8 cellular contexts compared by ENCODE assay signal in the genomic region with DNA sequence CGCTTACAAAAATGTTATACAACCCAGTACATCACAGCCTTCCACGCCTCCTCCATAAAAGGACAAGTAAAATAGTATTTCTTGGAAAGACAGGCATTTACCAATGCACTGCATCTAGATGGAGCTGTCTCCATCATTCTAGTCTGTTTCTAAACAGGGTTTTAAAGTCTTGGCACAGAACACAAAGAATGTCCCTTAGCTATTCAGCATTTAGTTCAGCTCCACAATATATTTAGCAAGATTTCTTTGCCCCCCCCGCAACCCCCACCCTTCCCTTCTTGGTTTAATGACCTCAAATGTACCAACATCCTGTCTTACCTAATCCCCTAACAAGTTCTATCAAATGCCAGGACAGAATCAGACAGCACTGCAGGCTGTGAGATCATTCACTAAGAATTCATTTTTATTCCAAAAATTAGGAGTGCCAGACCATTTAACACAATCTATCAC.
DNase-seq lines count a peak whose midpoint lies in the region; ATAC-seq and TF ChIP-seq lines count a peak whose summit lies in the region.

No MANE protein-coding gene starts in this region.

- intact Hi-C loops in esophagus squamous epithelium (cut with DNase I), result loop anchor here (10.0 kb wide), 1 partner anchor 197 kb away; the partner anchor contains the start of gene BACH2

- H3K4me3 ChIP-seq in esophagus squamous epithelium, result no peak overlapping the region

- 6 to 18% methylated on average over 3 of the region's 3 CpGs for WGBS in esophagus squamous epithelium, 2 donors

- no peaks in the 10 kb centered on the region for H3K9me3 ChIP-seq in esophagus squamous epithelium

- peak; percentile 93 for ATAC-seq in omental fat pad (ENCODE audit: low FRiP score)
- ATAC-seq in GM19035 (IDR thresholded peaks at IDR 0.05; ENCODE audit: unreplicated experiment), result no peak
- no peak for ATAC-seq in GM21737 (IDR thresholded peaks at IDR 0.05; ENCODE audit: unreplicated experiment)

- H3K36me3 ChIP-seq in esophagus squamous epithelium, result no peaks in the 10 kb centered on the region

- H3K27ac ChIP-seq in esophagus squamous epithelium, result peak overlapping the region in 3 of 4 donors; percentile 76 to 83 (median 81)

- no peak for TF ChIP-seq POLR2A in esophagus squamous epithelium (IDR thresholded peaks at IDR 0.05)

- H3K4me1 ChIP-seq in esophagus squamous epithelium, result peaks cover 8 to 26% (median 18%) of the 10 kb centered on the region in 3 donors

- DNase-seq in Daoy (ENCODE audit: low read depth) (peak; percentile 64), OCI-M1 (lab: John Stamatoyannopoulos, UW) (peak; percentile 73), esophagus squamous epithelium (lab: John Stamatoyannopoulos, UW) (no peak), omental fat pad (ENCODE audit: low spot score) (peak; percentile 55), SK-N-DZ (ENCODE audit: low spot score) (no peak), NCI-H2227 (lab: John Stamatoyannopoulos, UW; ENCODE audit: unreplicated experiment) (no peak)

- TF ChIP-seq CTCF in esophagus squamous epithelium (IDR thresholded peaks at IDR 0.05) (peak in 4 of 6 experiments; percentile 16 to 36 (median 24)), omental fat pad (IDR thresholded peaks at IDR 0.05) (no peak)

- no peaks in the 10 kb centered on the region for H3K27me3 ChIP-seq in esophagus squamous epithelium

Comparison
In these comparisons a context has a peak if more than half of its experiments do, and no peak if none do; other contexts are left out.
1. DNase-seq: peak in Daoy (single experiment), OCI-M1 (single experiment) and omental fat pad (single experiment); none in esophagus squamous epithelium (single experiment), SK-N-DZ (single experiment) and NCI-H2227 (single experiment).
2. CTCF ChIP-seq: peak in esophagus squamous epithelium (4 of 6); none in omental fat pad (0 of 3).